ENCODE assay signal across 8 cellular contexts in genomic region chr12:59595557-59596231, GRCh38. TPM values are rescaled to one million over a fixed set of nuclear protein-coding genes. Genes with fewer than 3 reads are reported as not detected.
DNase-seq lines count a peak whose midpoint lies in the region; ATAC-seq and TF ChIP-seq lines count a peak whose summit lies in the region.

Gene SLC16A7 (plus strand): TSS chr12:59596029. CDS start chr12:59704802, 108,773 bp downstream.

- no peaks in the 10 kb centered on the region for H3K9me3 Mint-ChIP-seq in activated B cell treated with CpG ODN at 0.5 μM for 24 hours

- WGBS in spleen, 5 donors: 0 to 6% (median 1%) methylated on average over 25 to 37 of the region's 37 CpGs

- peak; percentile 48 for ATAC-seq in GM18870 (IDR thresholded peaks at IDR 0.05; ENCODE audit: unreplicated experiment)
- peak; percentile 51 for ATAC-seq in HG03108 (IDR thresholded peaks at IDR 0.05; ENCODE audit: unreplicated experiment)
- ATAC-seq in activated B cell treated with CpG ODN at 0.5 μM for 24 hours (ENCODE audit: low read depth): peak; percentile 67

- intact Hi-C loops in activated B cell treated with CpG ODN at 0.5 μM for 24 hours (cut with micrococcal nuclease) (loop anchor here (1.0 to 5.0 kb wide), 5 partner anchors 25 to 1655 kb away; partner anchors contain the start of gene ATP23), spleen (cut with DNase I; ENCODE audit: low total_unique reads) (no loop called here)

- peak within 1 kb of the TSS; percentile 99 for H3K27ac Mint-ChIP-seq in activated B cell treated with CpG ODN at 0.5 μM for 24 hours

- POLR2A ChIA-PET in activated B cell treated with CpG ODN at 0.5 μM for 24 hours (lab: Charles Lee): interaction anchor here (0.7 to 1.3 kb wide), 7 partner anchors 9 to 147 kb away, joined by 3 to 7 read pairs (median 4); no protein-coding TSS in a partner anchor

- DNase-seq in A172 (ENCODE audit: low spot score): peak; percentile 67
- peak; percentile 40 for DNase-seq in NCI-H2227 (lab: John Stamatoyannopoulos, UW; ENCODE audit: unreplicated experiment)
- peak; percentile 73 for DNase-seq in activated B cell treated with CpG ODN at 0.5 μM for 24 hours
- peak; percentile 88 to 95 for DNase-seq in cardiac fibroblast (ENCODE audit: low read depth in 2 of 2)
- DNase-seq in inferior parietal cortex (ENCODE audit: extremely low spot score): peak; percentile 81
- peak; percentile 97 for DNase-seq in spleen

- peaks cover 15 to 55% (median 37%) of the 10 kb centered on the region in 6 donors for H3K4me1 ChIP-seq in spleen

- H3K36me3 ChIP-seq in spleen: no peaks in the 10 kb centered on the region

- no peak for TF ChIP-seq POLR2A in spleen (IDR thresholded peaks at IDR 0.05)

- H3K9me3 ChIP-seq in spleen: no peaks in the 10 kb centered on the region

- peak within 1 kb of the TSS; percentile 92 for H3K4me3 Mint-ChIP-seq in activated B cell treated with CpG ODN at 0.5 μM for 24 hours

- H3K4me3 ChIP-seq in cardiac fibroblast (replicated peaks in 1 of 2; ENCODE audit: low read depth in 2 of 2, low read length in 2 of 2) (peak within 1 kb of the TSS; percentile 85 to 86), spleen (peak within 1 kb of the TSS; percentile 63 to 92 (median 79))

- no peaks in the 10 kb centered on the region for H3K27me3 Mint-ChIP-seq in activated B cell treated with CpG ODN at 0.5 μM for 24 hours

- peaks cover 38% of the 10 kb centered on the region for H3K4me1 Mint-ChIP-seq in activated B cell treated with CpG ODN at 0.5 μM for 24 hours

- peaks cover 15% of the 10 kb centered on the region for H3K36me3 Mint-ChIP-seq in activated B cell treated with CpG ODN at 0.5 μM for 24 hours (ENCODE audit: low read depth)

- CTCF ChIA-PET in activated B cell treated with CpG ODN at 0.5 μM for 24 hours (lab: Charles Lee): interaction anchor here (1.5 kb wide), 1 partner anchor 212 kb away, joined by 6 read pairs; no protein-coding TSS in a partner anchor

- no peaks in the 10 kb centered on the region for H3K27me3 ChIP-seq in spleen (replicated peaks in 1 of 7)

- H3K27ac ChIP-seq in spleen: peak within 1 kb of the TSS; percentile 93 to 98 (median 96)

- no peak for TF ChIP-seq CTCF in activated B cell treated with CpG ODN at 0.5 μM for 24 hours (IDR thresholded peaks at IDR 0.05)
- TF ChIP-seq CTCF in cardiac fibroblast (IDR thresholded peaks at IDR 0.05; ENCODE audit: low read depth, low read length): no peak
- peak in 4 of 11 experiments; percentile 4 to 31 (median 9) for TF ChIP-seq CTCF in spleen (IDR thresholded peaks at IDR 0.05 in 8 of 11, conservative IDR thresholded peaks at IDR 0.05 in 3 of 11)

RNA-seq across cellular contexts. Expression of gene SLC16A7, which starts in this region (rescaled TPM):
- 8.0 and 23.7 TPM in 2 replicates for total RNA-seq in A172 (2014; rRNA removed; shearing (Covaris generic))
- total RNA-seq in activated B cell treated with CpG ODN at 0.5 μM for 24 hours: 20.4 and 22.4 TPM in 2 replicates
- total RNA-seq in spleen: 10 to 100 TPM; 46.0 to 98.8 (median 62.8) TPM
- polyA plus RNA-seq in spleen: 1 to 10 TPM; 3.2 to 3.7 (median 3.5) TPM

Comparison
In these comparisons a context has a peak if more than half of its experiments do, and no peak if none do; other contexts are left out.
1. Peak in every context shown above with its lines: DNase-seq, ATAC-seq, H3K4me3 ChIP-seq and H3K27ac ChIP-seq.
2. DNase-seq: peak in every context shown above with its lines; median percentile 97 in spleen; 92 in cardiac fibroblast; 81 in inferior parietal cortex; 73 in activated B cell treated with CpG ODN at 0.5 μM for 24 hours; 67 in A172; 40 in NCI-H2227.